Comparison of ENCODE assay signal across 8 cellular contexts in genomic region chr2:71154798-71155197, GRCh38. TPM values are rescaled to one million over a fixed set of nuclear protein-coding genes. Genes with fewer than 3 reads are reported as not detected.
A peak's percentile ranks its signal among the peaks of the same experiment; 100 is the strongest.
DNase-seq lines count a peak whose midpoint lies in the region; ATAC-seq, FAIRE-seq and TF ChIP-seq lines count a peak whose summit lies in the region.

No MANE protein-coding gene starts in this region.

- no peaks in the 10 kb centered on the region for H3K27me3 ChIP-seq in GM23338 (ENCODE audit: insufficient read depth)

- H3K27ac ChIP-seq in GM23338 (ENCODE audit: low read depth): no peak overlapping the region

- no peaks in the 10 kb centered on the region for H3F3A ChIP-seq in GM23338 (replicated peaks; ENCODE audit: low read depth)

- TF ChIP-seq CTCF in GM12873 (IDR thresholded peaks at IDR 0.05; ENCODE audit: insufficient read depth, low read depth, low read length, missing control alignments) (peak; percentile 64), GM23338 (conservative IDR thresholded peaks at IDR 0.05; ENCODE audit: low read depth in 2 of 2) (peak; percentile 37 to 78), epithelial cell of proximal tubule (conservative IDR thresholded peaks at IDR 0.05; ENCODE audit: low read depth, low read length) (peak; percentile 30)

- no peak overlapping the region for H3K27ac Mint-ChIP-seq in GM23338

- peaks cover 16% of the 10 kb centered on the region for H3K4me1 Mint-ChIP-seq in GM23338

- H3K79me2 ChIP-seq in GM23338 (replicated peaks; ENCODE audit: insufficient read depth): no peaks in the 10 kb centered on the region

- FAIRE-seq in H54 (lab: Jason Lieb, UNC): no peak

- DNase-seq in GM23338 (ENCODE audit: low spot score): peak; percentile 57
- peak; percentile 29 for DNase-seq in NCI-H510A (lab: John Stamatoyannopoulos, UW)
- no peak for DNase-seq in epithelial cell of proximal tubule (ENCODE audit: low read depth)
- no peak for DNase-seq in OCI-M2 (lab: John Stamatoyannopoulos, UW; ENCODE audit: unreplicated experiment)
- no peak for DNase-seq in H54 (ENCODE audit: insufficient read length, low spot score)
- DNase-seq in C1 segment of cervical spinal cord (lab: John Stamatoyannopoulos, UW): no peak
- DNase-seq in DMS153 (lab: John Stamatoyannopoulos, UW): no peak

- H3K36me3 ChIP-seq in GM23338 (ENCODE audit: insufficient read depth): peaks cover 1% of the 10 kb centered on the region; the same call in 1 of the 2 replicates

- 0 out of 2 replicates have a peak, but pooled peaks cover 2% of the 10 kb centered on the region for H3K9me2 ChIP-seq in GM23338 (ENCODE audit: insufficient read depth)

- no peaks in the 10 kb centered on the region for H3K9me3 Mint-ChIP-seq in GM23338

- peaks cover 8% of the 10 kb centered on the region for H3K36me3 Mint-ChIP-seq in GM23338 (ENCODE audit: low read depth)

- no peak overlapping the region for H3K4me2 ChIP-seq in GM23338

- H3K27me3 Mint-ChIP-seq in GM23338 (ENCODE audit: insufficient read depth, low read depth, poor library complexity): peaks cover 15% of the 10 kb centered on the region

- H3K4me3 Mint-ChIP-seq in GM23338: no peak overlapping the region

- H3K4me3 ChIP-seq in GM23338: no peak overlapping the region
- H3K4me3 ChIP-seq in epithelial cell of proximal tubule (ENCODE audit: low read depth, low read length): no peak overlapping the region

- peaks cover 6% of the 10 kb centered on the region for H3K4me1 ChIP-seq in GM23338 (ENCODE audit: insufficient read depth)

- no peak overlapping the region for H2AFZ ChIP-seq in GM23338

- peaks cover 6% of the 10 kb centered on the region; the same call in 1 of the 2 replicates for H4K20me1 ChIP-seq in GM23338 (replicated peaks; ENCODE audit: insufficient read depth)

- TF ChIP-seq POLR2A in H54 (IDR thresholded peaks at IDR 0.05; ENCODE audit: low read depth, low read length): no peak

- peak; percentile 63 for ATAC-seq in GM23338

TF ChIP-seq in GM23338, 12 proteins besides CTCF, POLR2A, EP300 and RAD21:
- TF ChIP-seq CREB1 (CRISPR knock-in tag; IDR thresholded peaks at IDR 0.05; ENCODE audit: low read depth): no peak

RNA-seq across cellular contexts. Expression of gene MPHOSPH10, which starts 24.4 kb away (rescaled TPM):
- total RNA-seq in GM23338 (2014; rRNA removed; shearing (Covaris generic)): 23.8 and 24.9 TPM in 2 replicates
- polyA plus RNA-seq in GM23338 (2016; fragmentation: Nextera tagmentation; extraction: Ambion mirVana): 53.7 and 64.8 TPM in 2 replicates
- total RNA-seq in epithelial cell of proximal tubule: 20.5 and 23.4 TPM in 2 replicates

RNA-seq across cellular contexts. Expression of gene MCEE, which starts 24.8 kb away (rescaled TPM):
- 8.4 and 9.9 TPM in 2 replicates for total RNA-seq in GM23338 (2014; rRNA removed; shearing (Covaris generic))
- polyA plus RNA-seq in GM23338 (2016; fragmentation: Nextera tagmentation; extraction: Ambion mirVana): 26.2 and 31.1 TPM in 2 replicates
- total RNA-seq in epithelial cell of proximal tubule: 2.4 and 2.9 TPM in 2 replicates

Comparison
In these comparisons a context has a peak if more than half of its experiments do, and no peak if none do; other contexts are left out.
1. DNase-seq: peak in GM23338 (single experiment) and NCI-H510A (single experiment); none in epithelial cell of proximal tubule (single experiment), OCI-M2 (single experiment), H54 (single experiment), C1 segment of cervical spinal cord (0 of 14) and DMS153 (single experiment).
2. Peak in every context shown above with its lines, with median percentiles within 50 percentile points of each other: CTCF ChIP-seq.